In genomic region chr20:13187899-13188298, GRCh38 we compare ENCODE assay signal across 8 cellular contexts. TPM values are rescaled to one million over a fixed set of nuclear protein-coding genes. Genes with fewer than 3 reads are reported as not detected.
"Had no signal": no experiment of that assay in that cellular context is flagged by ENCODE, and none has a peak within 500 bp of the region (broad histone marks: within the 10 kb centered on the region; RNA-seq: fewer than 3 reads in every experiment).

No MANE protein-coding gene starts in this region.

- DNase-seq: IMR-90, KBM-7, KG1 had no signal

- H3K4me2 ChIP-seq: KMS-11 had no signal

- H3K9ac ChIP-seq: KMS-11 had no signal

- H3K4me3 ChIP-seq: K562 had no signal

- ATAC-seq: HepG2, K562 had no signal

- H3K27ac ChIP-seq: HL-60, KMS-11 had no signal

RNA-seq across cellular contexts. Expression of gene ISM1, which starts 33.2 kb away (rescaled TPM):
- total RNA-seq: HT-29, IMR-90, K562 had no signal
- polyA plus RNA-seq: IMR-90, K562 had no signal
